ENCODE assay signal across 24 cellular contexts in genomic region chr11:135019343-135019742, GRCh38.
"Had no signal": no experiment of that assay in that cellular context is flagged by ENCODE, and none has a peak within 500 bp of the region (broad histone marks: within the 10 kb centered on the region; RNA-seq: fewer than 3 reads in every experiment).

No MANE protein-coding gene starts in this region.

- H3K9me3 Mint-ChIP-seq: effector memory CD8-positive, alpha-beta T cell had no signal

- H3K27me3 Mint-ChIP-seq: dendritic cell treated with granulocyte-macrophage colony-stimulating factor and Interleukin-4, amounts not matched to agents 40 ng/mL and 50 ng/mL, for 4 days had no signal

- H3K27me3 ChIP-seq: colonic mucosa, dorsolateral prefrontal cortex, foreskin keratinocyte, gastrocnemius medialis had no signal

- DNase-seq: colonic mucosa; cortex of kidney; dermis blood vessel endothelial cell; dorsolateral prefrontal cortex; effector CD4-positive, alpha-beta T cell; effector CD8-positive, alpha-beta T cell; effector memory CD4-positive, alpha-beta T cell; effector memory CD8-positive, alpha-beta T cell; endodermal cell; erythroblast; esophagus squamous epithelium; foreskin fibroblast; foreskin keratinocyte; foreskin melanocyte; gastrocnemius medialis; glutamatergic neuron; head of caudate nucleus; heart left ventricle; heart right ventricle had no signal

- H3K4me3 Mint-ChIP-seq: dendritic cell treated with granulocyte-macrophage colony-stimulating factor and Interleukin-4, amounts not matched to agents 40 ng/mL and 50 ng/mL, for 4 days; effector memory CD8-positive, alpha-beta T cell; endodermal cell had no signal

- H3K9me3 ChIP-seq: colonic mucosa, esophagus squamous epithelium, gastrocnemius medialis, gastroesophageal sphincter, heart left ventricle had no signal

- ATAC-seq: effector memory CD8-positive, alpha-beta T cell; esophagus mucosa; foreskin keratinocyte; gastrocnemius medialis; gastroesophageal sphincter; heart left ventricle; heart right ventricle had no signal

- H3K27ac ChIP-seq: colonic mucosa, coronary artery, dorsolateral prefrontal cortex, epithelial cell of prostate, esophagus squamous epithelium, foreskin keratinocyte, gastrocnemius medialis, gastroesophageal sphincter, heart left ventricle, heart right ventricle had no signal

- H3K4me3 ChIP-seq: colonic mucosa, coronary artery, dorsolateral prefrontal cortex, esophagus squamous epithelium, gastrocnemius medialis, gastroesophageal sphincter, heart left ventricle, heart right ventricle had no signal

- H3K27ac Mint-ChIP-seq: dendritic cell treated with granulocyte-macrophage colony-stimulating factor and Interleukin-4, amounts not matched to agents 40 ng/mL and 50 ng/mL, for 4 days; effector memory CD8-positive, alpha-beta T cell; endodermal cell had no signal

- H3K4me1 ChIP-seq: colonic mucosa, esophagus squamous epithelium, foreskin keratinocyte, gastrocnemius medialis, gastroesophageal sphincter, heart left ventricle, heart right ventricle had no signal

- H3K36me3 ChIP-seq: colonic mucosa, esophagus squamous epithelium, gastrocnemius medialis, gastroesophageal sphincter, heart left ventricle, heart right ventricle had no signal
